ENCODE assay signal across 1 cellular context in genomic region chr9:95313010-95313498, GRCh38.
TF ChIP-seq lines count a peak whose summit lies in the region.

No MANE protein-coding gene starts in this region.

TF ChIP-seq in HepG2, 621 proteins besides CTCF, POLR2A, EP300 and RAD21 (continued from another document):
- TF ChIP-seq HNF1A (IDR thresholded peaks at IDR 0.05; ENCODE audit: low read depth) (no peak), HNF1A (CRISPR knock-in tag; IDR thresholded peaks at IDR 0.05; ENCODE audit: borderline replicate concordance) (0 out of 2 replicates have a peak, but pooled peaks have one; percentile 15), TRAFD1 (CRISPR knock-in tag; IDR thresholded peaks at IDR 0.05; ENCODE audit: borderline replicate concordance) (no peak), ZKSCAN1 (IDR thresholded peaks at IDR 0.05; ENCODE audit: low read length) (no peak), MTA1 (CRISPR knock-in tag; IDR thresholded peaks at IDR 0.05; ENCODE audit: borderline replicate concordance) (peak; percentile 22; the same call in 1 of the 2 replicates), MLLT10 (CRISPR knock-in tag; IDR thresholded peaks at IDR 0.05) (no peak), ZNF263 (CRISPR knock-in tag; IDR thresholded peaks at IDR 0.05) (0 out of 2 replicates have a peak, but pooled peaks have one; percentile 24), PLRG1 (conservative IDR thresholded peaks at IDR 0.05) (no peak), ZNF574 (CRISPR knock-in tag; IDR thresholded peaks at IDR 0.05) (peak; percentile 43; the same call in 1 of the 2 replicates), STAG1 (CRISPR knock-in tag; IDR thresholded peaks at IDR 0.05) (no peak), ZMYM4 (CRISPR knock-in tag; IDR thresholded peaks at IDR 0.05) (0 out of 2 replicates have a peak, but pooled peaks have one; percentile 41), ZNF350 (CRISPR knock-in tag; IDR thresholded peaks at IDR 0.05; ENCODE audit: borderline replicate concordance, low read depth) (0 out of 2 replicates have a peak, but pooled peaks have one; percentile 21), UBTF (CRISPR knock-in tag; IDR thresholded peaks at IDR 0.05) (0 out of 2 replicates have a peak, but pooled peaks have one; percentile 30), ZBTB14 (CRISPR knock-in tag; IDR thresholded peaks at IDR 0.05) (peak; percentile 88), ZNF687 (CRISPR knock-in tag; IDR thresholded peaks at IDR 0.05) (peak; percentile 81), ZNF292 (CRISPR knock-in tag; IDR thresholded peaks at IDR 0.05; ENCODE audit: borderline replicate concordance, low read depth) (peak; percentile 52; the same call in 1 of the 2 replicates), TBX2 (CRISPR knock-in tag; IDR thresholded peaks at IDR 0.05; ENCODE audit: borderline replicate concordance) (peak; percentile 13; the same call in 1 of the 2 replicates), HDAC6 (IDR thresholded peaks at IDR 0.05; ENCODE audit: low read depth, low read length) (no peak), NFE2L2 (IDR thresholded peaks at IDR 0.05; ENCODE audit: low read length) (no peak), ZBTB38 (CRISPR knock-in tag; IDR thresholded peaks at IDR 0.05) (0 out of 2 replicates have a peak, but pooled peaks have one; percentile 63), SALL1 (CRISPR knock-in tag; IDR thresholded peaks at IDR 0.05) (peak; percentile 41; the same call in 1 of the 2 replicates), SETDB1 (CRISPR knock-in tag; IDR thresholded peaks at IDR 0.05; ENCODE audit: borderline replicate concordance) (no peak), SP4 (CRISPR knock-in tag; IDR thresholded peaks at IDR 0.05) (no peak), TAF1 (CRISPR knock-in tag; IDR thresholded peaks at IDR 0.05) (peak; percentile 34; the same call in 1 of the 2 replicates), THAP11 (CRISPR knock-in tag; IDR thresholded peaks at IDR 0.05) (no peak), RXRB (CRISPR knock-in tag; IDR thresholded peaks at IDR 0.05; ENCODE audit: borderline replicate concordance) (0 out of 2 replicates have a peak, but pooled peaks have one; percentile 11), SALL2 (CRISPR knock-in tag; IDR thresholded peaks at IDR 0.05) (no peak), E2F2 (CRISPR knock-in tag; IDR thresholded peaks at IDR 0.05; ENCODE audit: borderline replicate concordance) (no peak), NFIC (IDR thresholded peaks at IDR 0.05; ENCODE audit: low read length) (no peak), USF2 (IDR thresholded peaks at IDR 0.05; ENCODE audit: low read depth, low read length) (peak; percentile 80), USF2 (CRISPR knock-in tag; IDR thresholded peaks at IDR 0.05; ENCODE audit: borderline replicate concordance) (peak; percentile 79; the same call in 1 of the 2 replicates), NR1H2 (CRISPR knock-in tag; IDR thresholded peaks at IDR 0.05; ENCODE audit: borderline replicate concordance, low read depth) (no peak), PHF21A (CRISPR knock-in tag; IDR thresholded peaks at IDR 0.05) (no peak), YEATS4 (CRISPR knock-in tag; IDR thresholded peaks at IDR 0.05; ENCODE audit: borderline replicate concordance) (0 out of 2 replicates have a peak, but pooled peaks have one; percentile 34), GABPB1 (CRISPR knock-in tag; IDR thresholded peaks at IDR 0.05) (peak; percentile 27; the same call in 1 of the 2 replicates), ZNF777 (CRISPR knock-in tag; IDR thresholded peaks at IDR 0.05) (no peak), MTF1 (CRISPR knock-in tag; IDR thresholded peaks at IDR 0.05) (no peak), KLF16 (CRISPR knock-in tag; IDR thresholded peaks at IDR 0.05) (no peak), ZNF282 (IDR thresholded peaks at IDR 0.05; ENCODE audit: partially characterized antibody) (no peak), PAF1 (CRISPR knock-in tag; IDR thresholded peaks at IDR 0.05) (no peak), KMT2B (CRISPR knock-in tag; IDR thresholded peaks at IDR 0.05) (peak; percentile 55; the same call in 1 of the 2 replicates)
